Comparison of ENCODE assay signal across 26 cellular contexts in genomic region chrX:99095965-99096364, GRCh38.
"Had no signal": no experiment of that assay in that cellular context is flagged by ENCODE, and none has a peak within 500 bp of the region (broad histone marks: within the 10 kb centered on the region; RNA-seq: fewer than 3 reads in every experiment).

No MANE protein-coding gene starts in this region.

- ATAC-seq: activated CD8-positive, alpha-beta memory T cell treated with anti-CD3 and anti-CD28 coated beads, Interleukin-2, amount 10 ng/mL, durations not matched to agents 7 days and 5 days; activated CD8-positive, alpha-beta T cell treated with anti-CD3 and anti-CD28 coated beads, Interleukin-2, amount 10 ng/mL, durations not matched to agents 7 days and 5 days; activated naive CD4-positive, alpha-beta T cell treated with anti-CD3 and anti-CD28 coated beads, Interleukin-2, amount 50 U/mL, for 72 hours; esophagus mucosa had no signal

- H3K36me3 Mint-ChIP-seq: activated CD8-positive, alpha-beta memory T cell treated with anti-CD3 and anti-CD28 coated beads, Interleukin-2, amount 10 ng/mL, durations not matched to agents 7 days and 5 days; activated naive CD4-positive, alpha-beta T cell treated with anti-CD3 and anti-CD28 coated beads, Interleukin-2, amount 10 ng/mL, durations not matched to agents 7 days and 5 days; activated naive CD4-positive, alpha-beta T cell treated with anti-CD3 and anti-CD28 coated beads, Interleukin-2, amount 50 U/mL, for 72 hours; activated naive CD8-positive, alpha-beta T cell treated with anti-CD3 and anti-CD28 coated beads, Interleukin-2, amount 10 ng/mL, durations not matched to agents 7 days and 5 days; brain had no signal

- H3K27ac ChIP-seq: ascending aorta, breast epithelium, cardiac muscle cell, colonic mucosa had no signal

- H3K9me3 ChIP-seq: ascending aorta, colonic mucosa had no signal

- H3K9me3 Mint-ChIP-seq: activated naive CD4-positive, alpha-beta T cell treated with anti-CD3 and anti-CD28 coated beads, Interleukin-2, amount 10 ng/mL, durations not matched to agents 7 days and 5 days; activated naive CD4-positive, alpha-beta T cell treated with anti-CD3 and anti-CD28 coated beads, Interleukin-2, amount 50 U/mL, for 72 hours; activated T-helper 1 cell treated with anti-CD3 and anti-CD28 coated beads, Interleukin-12 subunit alpha, Interleukin-12 subunit beta, Interleukin-2, Interleukin-4 antibody, amounts not matched to agents 30 ng/mL and 10 ng/mL and 1 ng/mL, durations not matched to agents 14 hours and 24 hours and 36 hours had no signal

- H3K4me3 Mint-ChIP-seq: activated CD8-positive, alpha-beta memory T cell treated with anti-CD3 and anti-CD28 coated beads, Interleukin-2, amount 10 ng/mL, durations not matched to agents 7 days and 5 days; activated CD8-positive, alpha-beta T cell treated with anti-CD3 and anti-CD28 coated beads, Interleukin-2, amount 10 ng/mL, durations not matched to agents 7 days and 5 days; activated naive CD4-positive, alpha-beta T cell treated with anti-CD3 and anti-CD28 coated beads, Interleukin-2, amount 10 ng/mL, durations not matched to agents 7 days and 5 days; activated naive CD8-positive, alpha-beta T cell treated with anti-CD3 and anti-CD28 coated beads, Interleukin-2, amount 10 ng/mL, durations not matched to agents 7 days and 5 days; activated T-helper 1 cell treated with anti-CD3 and anti-CD28 coated beads, Interleukin-12 subunit alpha, Interleukin-12 subunit beta, Interleukin-2, Interleukin-4 antibody, amounts not matched to agents 30 ng/mL and 10 ng/mL and 1 ng/mL, durations not matched to agents 14 hours and 24 hours and 36 hours; brain had no signal

- DNase-seq: activated CD4-positive, alpha-beta T cell treated with anti-CD3 and anti-CD28 coated beads for 48 hours; activated CD4-positive, alpha-beta T cell treated with anti-CD3 and anti-CD28 coated beads, Interleukin-2, amount 50 U/mL, for 1 hour; activated CD4-positive, alpha-beta T cell treated with anti-CD3 and anti-CD28 coated beads, Interleukin-2, amount 50 U/mL, for 48 hours; activated CD8-positive, alpha-beta memory T cell treated with anti-CD3 and anti-CD28 coated beads, Interleukin-2, amount 10 ng/mL, durations not matched to agents 7 days and 5 days; activated CD8-positive, alpha-beta memory T cell treated with anti-CD3 and anti-CD28 coated beads, Interleukin-2, amount 50 U/mL, for 4 hours; activated CD8-positive, alpha-beta T cell treated with anti-CD3 and anti-CD28 coated beads, Interleukin-2, amount 10 ng/mL, durations not matched to agents 7 days and 5 days; activated gamma-delta T cell; activated naive CD4-positive, alpha-beta T cell; activated naive CD4-positive, alpha-beta T cell treated with anti-CD3 and anti-CD28 coated beads, Interleukin-2, amount 10 ng/mL, durations not matched to agents 7 days and 5 days; activated naive CD8-positive, alpha-beta T cell treated with anti-CD3 and anti-CD28 coated beads, Interleukin-2, amount 10 ng/mL, durations not matched to agents 7 days and 5 days; activated T-cell treated with anti-CD3 and anti-CD28 coated beads, Interleukin-2, amount 50 U/mL, for 1 hour; activated T-cell treated with anti-CD3 and anti-CD28 coated beads, Interleukin-2, amount 50 U/mL, for 48 hours; central memory CD4-positive, alpha-beta T cell; cerebellar nuclear complex; colonic mucosa; effector CD8-positive, alpha-beta T cell; foreskin fibroblast; head of caudate nucleus; T-helper 2 cell had no signal

- H3K4me1 ChIP-seq: ascending aorta, breast epithelium, colonic mucosa had no signal

- H3K4me1 Mint-ChIP-seq: activated CD8-positive, alpha-beta memory T cell treated with anti-CD3 and anti-CD28 coated beads, Interleukin-2, amount 10 ng/mL, durations not matched to agents 7 days and 5 days; activated naive CD4-positive, alpha-beta T cell treated with anti-CD3 and anti-CD28 coated beads, Interleukin-2, amount 10 ng/mL, durations not matched to agents 7 days and 5 days; activated naive CD8-positive, alpha-beta T cell treated with anti-CD3 and anti-CD28 coated beads, Interleukin-2, amount 10 ng/mL, durations not matched to agents 7 days and 5 days; brain had no signal

- H3K27ac Mint-ChIP-seq: activated CD8-positive, alpha-beta memory T cell treated with anti-CD3 and anti-CD28 coated beads, Interleukin-2, amount 10 ng/mL, durations not matched to agents 7 days and 5 days; activated CD8-positive, alpha-beta T cell treated with anti-CD3 and anti-CD28 coated beads, Interleukin-2, amount 10 ng/mL, durations not matched to agents 7 days and 5 days; activated naive CD4-positive, alpha-beta T cell treated with anti-CD3 and anti-CD28 coated beads, Interleukin-2, amount 10 ng/mL, durations not matched to agents 7 days and 5 days; activated naive CD4-positive, alpha-beta T cell treated with anti-CD3 and anti-CD28 coated beads, Interleukin-2, amount 50 U/mL, for 72 hours; activated naive CD8-positive, alpha-beta T cell treated with anti-CD3 and anti-CD28 coated beads, Interleukin-2, amount 10 ng/mL, durations not matched to agents 7 days and 5 days; activated T-helper 1 cell treated with anti-CD3 and anti-CD28 coated beads, Interleukin-12 subunit alpha, Interleukin-12 subunit beta, Interleukin-2, Interleukin-4 antibody, amounts not matched to agents 30 ng/mL and 10 ng/mL and 1 ng/mL, durations not matched to agents 14 hours and 24 hours and 36 hours; brain had no signal

- H3K36me3 ChIP-seq: ascending aorta, breast epithelium, cardiac muscle cell, colonic mucosa had no signal

- H3K27me3 ChIP-seq: ascending aorta, cardiac muscle cell, colonic mucosa had no signal

- H3K27me3 Mint-ChIP-seq: activated CD8-positive, alpha-beta memory T cell treated with anti-CD3 and anti-CD28 coated beads, Interleukin-2, amount 10 ng/mL, durations not matched to agents 7 days and 5 days; activated naive CD4-positive, alpha-beta T cell treated with anti-CD3 and anti-CD28 coated beads, Interleukin-2, amount 10 ng/mL, durations not matched to agents 7 days and 5 days; activated naive CD8-positive, alpha-beta T cell treated with anti-CD3 and anti-CD28 coated beads, Interleukin-2, amount 10 ng/mL, durations not matched to agents 7 days and 5 days had no signal

- H3K4me3 ChIP-seq: ascending aorta, breast epithelium, cardiac muscle cell, colonic mucosa had no signal
